1 cellular context compared by ENCODE assay signal in genomic region chr1:23555225-23555801, GRCh38.
TF ChIP-seq lines count a peak whose summit lies in the region.

No MANE protein-coding gene starts in this region.

TF ChIP-seq in HCT116, 20 proteins besides CTCF, POLR2A, EP300 and RAD21 (continued from another document):
- no peak for TF ChIP-seq EGR1 (IDR thresholded peaks at IDR 0.05; ENCODE audit: low read depth)
- no peak for TF ChIP-seq SIN3A (IDR thresholded peaks at IDR 0.05; ENCODE audit: low read depth)
- no peak for TF ChIP-seq CEBPB (IDR thresholded peaks at IDR 0.05; ENCODE audit: low read depth)
- TF ChIP-seq CBX3 (IDR thresholded peaks at IDR 0.05; ENCODE audit: low read depth): no peak
- TF ChIP-seq ATF3 (IDR thresholded peaks at IDR 0.05): no peak
- TF ChIP-seq TCF7L2 (IDR thresholded peaks at IDR 0.05; ENCODE audit: borderline replicate concordance, extremely low read depth, insufficient read depth, insufficient read length): no peak
- TF ChIP-seq MAX (IDR thresholded peaks at IDR 0.05): no peak
- no peak for TF ChIP-seq REST (IDR thresholded peaks at IDR 0.05; ENCODE audit: low read depth)
- no peak for TF ChIP-seq JUND (IDR thresholded peaks at IDR 0.05)
- TF ChIP-seq FOSL1 (IDR thresholded peaks at IDR 0.05; ENCODE audit: low read depth): no peak
- no peak for TF ChIP-seq SP1 (IDR thresholded peaks at IDR 0.05; ENCODE audit: low read depth)
- no peak for TF ChIP-seq ELF1 (IDR thresholded peaks at IDR 0.05; ENCODE audit: borderline replicate concordance, low read depth)
- no peak for TF ChIP-seq EZH2 (IDR thresholded peaks at IDR 0.05)
- TF ChIP-seq ZNF274 (IDR thresholded peaks at IDR 0.05; ENCODE audit: low read depth, low read length): no peak
- TF ChIP-seq POLR2AphosphoS5 (IDR thresholded peaks at IDR 0.05; ENCODE audit: low read depth, low read length): no peak
